Comparison of ENCODE assay signal across 11 cellular contexts in the genomic region with DNA sequence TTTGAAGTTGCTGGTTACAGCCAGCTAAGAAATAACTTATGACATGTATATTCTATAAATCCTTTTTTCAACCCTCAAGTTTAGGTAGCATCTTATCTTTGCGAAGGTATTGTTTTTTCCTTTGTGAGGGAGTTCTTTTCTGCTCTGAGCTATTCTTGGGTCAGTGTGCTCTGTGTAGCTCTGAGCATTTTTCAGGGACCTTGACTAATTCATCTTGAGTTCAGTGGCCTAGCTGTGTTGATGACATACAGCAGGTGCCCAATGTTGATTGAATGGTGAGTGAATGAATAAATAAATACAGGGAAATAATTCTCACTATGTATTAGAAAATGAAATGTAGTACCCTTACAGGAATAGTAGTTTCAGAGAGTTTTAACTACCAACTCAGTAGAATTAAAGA.
"Had no signal": no experiment of that assay in that cellular context is flagged by ENCODE, and none has a peak within 500 bp of the region (broad histone marks: within the 10 kb centered on the region; RNA-seq: fewer than 3 reads in every experiment).

No MANE protein-coding gene starts in this region.

- H3K4me2 ChIP-seq: GM23338 had no signal

- H3K27ac ChIP-seq: GM23248 had no signal

- H3K4me3 ChIP-seq: GM23248, GM23338, HAP-1 had no signal

- H3K4me3 Mint-ChIP-seq: GM23338, H9, HFFc6 had no signal

- FAIRE-seq: H1, H54 had no signal

- ATAC-seq: GM23338, HCT116 had no signal

- H3K9me3 Mint-ChIP-seq: GM23338, H9 had no signal

- DNase-seq: GM23248, GOT3, H7, H9, HCEC 1CT, HFFc6 had no signal

- H3K36me3 ChIP-seq: HAP-1 had no signal

- H2AFZ ChIP-seq: GM23248, GM23338 had no signal

- H3K4me1 ChIP-seq: HAP-1 had no signal

- H3K9ac ChIP-seq: GM23248 had no signal

- H3K9me3 ChIP-seq: HAP-1 had no signal

- H3K27ac Mint-ChIP-seq: GM23338, H9, HFFc6 had no signal
